8 cellular contexts compared by ENCODE assay signal in the genomic region with DNA sequence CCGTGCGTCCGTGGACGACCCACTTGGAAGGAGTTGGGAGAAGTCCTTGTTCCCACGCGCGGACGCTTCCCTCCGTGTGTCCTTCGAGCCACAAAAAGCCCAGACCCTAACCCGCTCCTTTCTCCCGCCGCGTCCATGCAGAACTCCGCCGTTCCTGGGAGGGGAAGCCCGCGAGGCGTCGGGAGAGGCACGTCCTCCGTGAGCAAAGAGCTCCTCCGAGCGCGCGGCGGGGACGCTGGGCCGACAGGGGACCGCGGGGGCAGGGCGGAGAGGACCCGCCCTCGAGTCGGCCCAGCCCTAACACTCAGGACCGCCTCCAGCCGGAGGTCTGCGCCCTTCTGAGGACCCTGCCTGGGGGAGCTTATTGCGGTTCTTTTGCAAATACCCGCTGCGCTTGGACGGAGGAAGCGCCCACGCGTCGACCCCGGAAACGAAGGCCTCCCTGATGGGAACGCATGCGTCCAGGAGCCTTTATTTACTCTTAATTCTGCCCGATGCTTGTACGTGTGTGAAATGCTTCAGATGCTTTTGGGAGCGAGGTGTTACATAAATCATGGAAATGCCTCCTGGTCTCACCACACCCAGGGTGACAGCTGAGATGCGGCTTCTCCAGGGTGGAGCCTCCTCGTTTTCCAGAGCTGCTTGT. TPM values are rescaled to one million over a fixed set of nuclear protein-coding genes. Genes with fewer than 3 reads are reported as not detected.
A peak's percentile ranks its signal among the peaks of the same experiment; 100 is the strongest.
DNase-seq lines count a peak whose midpoint lies in the region; ATAC-seq and TF ChIP-seq lines count a peak whose summit lies in the region.

No MANE protein-coding gene starts in this region.

- H2AFZ ChIP-seq in H9 (ENCODE audit: low read length) = peak overlapping the region; percentile 7

- no peak overlapping the region for H4K91ac ChIP-seq in H9 (ENCODE audit: insufficient read length, low read depth, low read length)

- no peak overlapping the region for H3K4ac ChIP-seq in H9 (ENCODE audit: low read depth, low read length)

- H3K4me1 ChIP-seq in H9 (ENCODE audit: insufficient read depth, low read length) (peaks cover 2% of the 10 kb centered on the region; the same call in 1 of the 2 replicates), mucosa of stomach (ENCODE audit: control insufficient read depth, insufficient read depth, low read length) (no peaks in the 10 kb centered on the region)
- peaks cover 16% of the 10 kb centered on the region for H3K4me1 ChIP-seq in effector memory CD4-positive, alpha-beta T cell (ENCODE audit: control insufficient read depth, insufficient read depth, low read length, poor library complexity, severe bottlenecking)

- DNase-seq in CD14-positive monocyte (ENCODE audit: low spot score) = no peak
- DNase-seq in H9 = peak; percentile 74
- DNase-seq in RPMI7951 (ENCODE audit: low read depth) = peak; percentile 43
- no peak for DNase-seq in effector memory CD4-positive, alpha-beta T cell
- DNase-seq in NCI-H187 treated with DMSO at 0.1 percent for 48 hours (lab: John Stamatoyannopoulos, UW) = no peak
- DNase-seq in 8988T = no peak

- no peaks in the 10 kb centered on the region for H4K20me1 ChIP-seq in H9 (ENCODE audit: control insufficient read depth, insufficient read depth, insufficient read length)

- no peak overlapping the region for H2BK120ac ChIP-seq in H9 (ENCODE audit: low read depth, low read length, poor library complexity, severe bottlenecking)

- peak overlapping the region; percentile 96 for H3K4me2 ChIP-seq in H9 (ENCODE audit: insufficient read depth, insufficient read length, low read length)

- peaks cover 20% of the 10 kb centered on the region for H3K36me3 ChIP-seq in effector memory CD4-positive, alpha-beta T cell (ENCODE audit: control insufficient read depth, insufficient read depth, low read length)
- no peaks in the 10 kb centered on the region for H3K36me3 ChIP-seq in mucosa of stomach (ENCODE audit: control insufficient read depth, insufficient read depth, low read length)

- H3K4me3 Mint-ChIP-seq in CD14-positive monocyte = peak overlapping the region; percentile 64 to 89
- peak overlapping the region; percentile 77 to 83 for H3K4me3 Mint-ChIP-seq in H9

- H3K79me1 ChIP-seq in H9 (ENCODE audit: insufficient read depth, low read depth, low read length, poor library complexity, severe bottlenecking) = no peaks in the 10 kb centered on the region

- peaks cover 14% of the 10 kb centered on the region for H3K23me2 ChIP-seq in H9 (ENCODE audit: insufficient read length, low read depth, low read length, poor library complexity, severe bottlenecking)

- peaks cover 31 to 49% (median 38%) of the 10 kb centered on the region in 3 donors for H3K27me3 Mint-ChIP-seq in CD14-positive monocyte (ENCODE audit: low read depth in 3 of 3)
- H3K27me3 Mint-ChIP-seq in H9 (ENCODE audit: low read depth) = peaks cover 2% of the 10 kb centered on the region; the same call in 1 of the 2 replicates

- H3K27ac ChIP-seq in H9 (ENCODE audit: insufficient read length, low read depth, low read length) = no peak overlapping the region
- H3K27ac ChIP-seq in effector memory CD4-positive, alpha-beta T cell (ENCODE audit: insufficient read depth, low read length, poor library complexity, severe bottlenecking) = no peak overlapping the region

- H2BK20ac ChIP-seq in H9 (ENCODE audit: low read depth, low read length, poor library complexity, severe bottlenecking) = no peak overlapping the region

- H3K27me3 ChIP-seq in H9 (ENCODE audit: insufficient read depth, low read length) = no peaks in the 10 kb centered on the region
- no peaks in the 10 kb centered on the region for H3K27me3 ChIP-seq in effector memory CD4-positive, alpha-beta T cell (replicated peaks; ENCODE audit: control insufficient read depth, insufficient read depth, low read length, poor library complexity, severe bottlenecking)
- H3K27me3 ChIP-seq in mucosa of stomach (ENCODE audit: control insufficient read depth, insufficient read depth, low read length) = peaks cover 16% of the 10 kb centered on the region

- H2BK5ac ChIP-seq in H9 (ENCODE audit: insufficient read length, low read length) = no peak overlapping the region

- no CpG with 5 or more reads among the region's 55 CpGs for whole genome bisulfite sequencing in H9 (ENCODE audit: extremely low coverage, insufficient read length, low lambda C conversion rate)

- no peak overlapping the region for H2AK5ac ChIP-seq in H9 (ENCODE audit: insufficient read length, low read length)

- peak overlapping the region; percentile 78 for H3K14ac ChIP-seq in H9 (ENCODE audit: insufficient read depth, low read length)

- peak overlapping the region; percentile 56 for H3K4me3 ChIP-seq in effector memory CD4-positive, alpha-beta T cell (ENCODE audit: insufficient read depth, low read depth, low read length, poor library complexity, severe bottlenecking)
- H3K4me3 ChIP-seq in mucosa of stomach (ENCODE audit: low read length) = peak overlapping the region; percentile 3

- no peak overlapping the region for H4K8ac ChIP-seq in H9 (replicated peaks; ENCODE audit: insufficient read length, low read depth, low read length)

- H3K9me3 Mint-ChIP-seq in CD14-positive monocyte = peaks cover 0 to 5% (median 2%) of the 10 kb centered on the region in 7 donors
- no peaks in the 10 kb centered on the region for H3K9me3 Mint-ChIP-seq in H9

- no peaks in the 10 kb centered on the region for H3K79me2 ChIP-seq in H9 (ENCODE audit: insufficient read depth, low read length)

- no peak overlapping the region for H2BK12ac ChIP-seq in H9 (ENCODE audit: insufficient read length, low read depth, low read length)

- no peak for ATAC-seq in GM19395 (IDR thresholded peaks at IDR 0.05; ENCODE audit: unreplicated experiment)

- H3K9ac ChIP-seq in H9 (ENCODE audit: extremely low read depth, insufficient read length, low read length) (peak overlapping the region; percentile 38), mucosa of stomach (ENCODE audit: low read length) (no peak overlapping the region)

- H3K27ac Mint-ChIP-seq in CD14-positive monocyte (peak overlapping the region in 1 of 7 donors; percentile 14), H9 (no peak overlapping the region)

- no peak overlapping the region for H3K23ac ChIP-seq in H9 (ENCODE audit: insufficient read length, low read depth, low read length)

- H3K18ac ChIP-seq in H9 (ENCODE audit: insufficient read length, low read depth, low read length) = no peak overlapping the region

- no peak overlapping the region for H3T11ph ChIP-seq in H9 (ENCODE audit: low read length)

- intact Hi-C loops in CD14-positive monocyte (cut with micrococcal nuclease) = no loop called here

- no peak overlapping the region for H3K56ac ChIP-seq in H9 (ENCODE audit: insufficient read length, low read depth, low read length)

- H3K36me3 Mint-ChIP-seq in CD14-positive monocyte (peaks cover 31 to 38% of the 10 kb centered on the region in 2 donors), H9 (ENCODE audit: insufficient read depth in 1 of 3, low read depth in 3 of 3) (peaks cover 0 to 14% (median 0%) of the 10 kb centered on the region in 3 experiments; a peak in 3 of 7 replicates)

- no peak for TF ChIP-seq CTCF in CD14-positive monocyte (IDR thresholded peaks at IDR 0.05)
- TF ChIP-seq CTCF in H9 (conservative IDR thresholded peaks at IDR 0.05) = no peak

- no peak overlapping the region for H2BK15ac ChIP-seq in H9 (ENCODE audit: low read depth, low read length)

- H4K5ac ChIP-seq in H9 (ENCODE audit: insufficient read length, low read depth, low read length) = no peak overlapping the region

- H3K9me3 ChIP-seq in H9 (ENCODE audit: control insufficient read depth, low read depth, low read length) = no peaks in the 10 kb centered on the region
- no peaks in the 10 kb centered on the region for H3K9me3 ChIP-seq in effector memory CD4-positive, alpha-beta T cell (ENCODE audit: control insufficient read depth, low read length)
- no peaks in the 10 kb centered on the region for H3K9me3 ChIP-seq in mucosa of stomach (ENCODE audit: control insufficient read depth, low read length)

- peaks cover 12% of the 10 kb centered on the region for H3K4me1 Mint-ChIP-seq in CD14-positive monocyte
- H3K4me1 Mint-ChIP-seq in H9 = peaks cover 9 to 14% of the 10 kb centered on the region in 2 experiments

RNA-seq across cellular contexts. Expression of a gene that starts 32.4 kb away (rescaled TPM):
- polyA plus RNA-seq in CD14-positive monocyte = 10 to 100 TPM; 71.5 to 77.2 TPM
- total RNA-seq in H9 (2021) = 53.4 and 53.7 TPM in 2 replicates
- 77.9 and 83.0 TPM in 2 replicates for total RNA-seq in RPMI7951 (2014; rRNA removed; shearing (Covaris generic))

Comparison
In these comparisons a context has a peak if more than half of its experiments do, and no peak if none do; other contexts are left out.
1. DNase-seq: peak in H9 (single experiment) and RPMI7951 (single experiment); none in CD14-positive monocyte (single experiment), effector memory CD4-positive, alpha-beta T cell (0 of 3), NCI-H187 treated with DMSO at 0.1 percent for 48 hours (single experiment) and 8988T (single experiment).